Comparison of ENCODE assay signal across 1 cellular context in the genomic region with DNA sequence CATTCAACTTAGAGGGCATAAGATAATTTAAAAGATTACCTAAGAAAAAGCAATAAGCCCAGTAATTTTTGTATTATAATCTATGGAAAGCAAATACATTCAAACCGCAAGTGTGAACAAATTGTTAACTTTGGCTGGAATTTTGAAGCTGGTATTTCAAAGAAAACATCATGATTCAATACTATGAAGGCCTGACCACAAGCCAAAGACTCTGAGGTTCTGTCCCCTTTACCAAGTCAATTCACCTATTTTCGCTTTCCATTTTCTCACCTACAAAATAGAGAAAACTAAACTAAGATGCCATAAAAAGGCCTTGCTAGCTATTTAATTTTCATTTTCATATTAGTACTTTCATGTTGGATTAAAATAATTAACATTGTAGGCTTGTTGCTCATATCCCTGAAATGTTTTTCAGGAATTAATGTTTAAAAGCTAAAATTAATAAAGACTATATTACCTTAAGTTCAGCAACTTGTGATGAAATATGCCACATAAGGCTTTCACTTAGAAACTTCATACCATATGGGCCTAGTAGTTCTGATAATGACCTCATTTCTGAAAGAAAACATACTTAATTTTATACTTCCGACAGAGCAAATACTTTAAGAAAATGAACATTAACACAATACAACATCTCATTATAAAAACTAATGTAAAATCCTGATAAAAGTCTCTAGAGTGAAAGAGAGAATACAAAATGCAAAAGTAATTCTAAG.
TF ChIP-seq lines count a peak whose summit lies in the region.

No MANE protein-coding gene starts in this region.

TF ChIP-seq in HEK293, 187 proteins besides CTCF, POLR2A, EP300 and RAD21:
- no peak for TF ChIP-seq ZNF701 (tag by site-specific recombination; IDR thresholded peaks at IDR 0.05)
- TF ChIP-seq ZIC2 (tag by site-specific recombination; IDR thresholded peaks at IDR 0.05): no peak
- TF ChIP-seq, protein P1, sequence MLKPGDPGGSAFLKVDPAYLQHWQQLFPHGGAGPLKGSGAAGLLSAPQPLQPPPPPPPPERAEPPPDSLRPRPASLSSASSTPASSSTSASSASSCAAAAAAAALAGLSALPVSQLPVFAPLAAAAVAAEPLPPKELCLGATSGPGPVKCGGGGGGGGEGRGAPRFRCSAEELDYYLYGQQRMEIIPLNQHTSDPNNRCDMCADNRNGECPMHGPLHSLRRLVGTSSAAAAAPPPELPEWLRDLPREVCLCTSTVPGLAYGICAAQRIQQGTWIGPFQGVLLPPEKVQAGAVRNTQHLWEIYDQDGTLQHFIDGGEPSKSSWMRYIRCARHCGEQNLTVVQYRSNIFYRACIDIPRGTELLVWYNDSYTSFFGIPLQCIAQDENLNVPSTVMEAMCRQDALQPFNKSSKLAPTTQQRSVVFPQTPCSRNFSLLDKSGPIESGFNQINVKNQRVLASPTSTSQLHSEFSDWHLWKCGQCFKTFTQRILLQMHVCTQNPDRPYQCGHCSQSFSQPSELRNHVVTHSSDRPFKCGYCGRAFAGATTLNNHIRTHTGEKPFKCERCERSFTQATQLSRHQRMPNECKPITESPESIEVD (tag by site-specific recombination; IDR thresholded peaks at IDR 0.05): peak; percentile 37; the same call in 1 of the 2 replicates
